In the genomic region with DNA sequence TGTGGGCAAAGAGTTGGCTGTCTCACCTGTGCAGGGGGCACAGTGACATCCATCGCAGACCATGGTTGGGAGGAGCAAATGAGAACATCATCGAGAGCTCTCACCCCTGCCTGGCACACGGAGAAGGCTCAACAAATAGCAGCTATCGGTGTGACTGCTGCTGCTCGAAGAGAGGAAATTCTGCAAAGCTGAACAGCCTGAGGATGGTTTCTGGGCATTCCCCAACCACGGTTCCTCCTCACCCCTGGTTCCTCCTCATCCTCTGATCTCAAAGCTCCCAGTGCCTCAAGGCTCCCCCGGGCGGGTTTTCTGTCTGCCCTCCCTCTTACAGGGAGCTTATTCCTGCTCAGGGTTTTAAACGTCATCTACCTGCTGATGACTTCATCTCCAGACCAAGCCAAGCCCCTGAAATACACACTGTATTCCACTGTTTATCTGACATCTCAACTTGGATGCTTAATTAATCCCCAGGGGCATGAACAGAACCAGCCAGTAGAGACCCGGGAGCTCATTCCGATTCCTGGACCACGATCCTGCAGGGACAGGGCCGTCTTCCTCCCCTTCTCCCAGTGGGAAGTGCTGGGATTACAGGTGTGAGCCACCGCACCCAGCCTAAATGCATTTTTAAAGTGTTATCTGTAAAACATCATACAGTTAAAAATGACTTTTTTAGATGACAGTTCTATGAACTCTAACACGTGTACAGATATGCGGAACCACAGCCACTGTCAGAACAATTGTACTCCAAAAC, we compare ENCODE assay signal across 17 cellular contexts. TPM values are rescaled to one million over a fixed set of nuclear protein-coding genes. Genes with fewer than 3 reads are reported as not detected.
DNase-seq lines count a peak whose midpoint lies in the region; ATAC-seq and TF ChIP-seq lines count a peak whose summit lies in the region.
"Had no signal": no experiment of that assay in that cellular context is flagged by ENCODE, and none has a peak within 500 bp of the region (broad histone marks: within the 10 kb centered on the region; RNA-seq: fewer than 3 reads in every experiment).

No MANE protein-coding gene starts in this region.

- peak; percentile 19 for DNase-seq in activated naive CD4-positive, alpha-beta T cell treated with anti-CD3 and anti-CD28 coated beads, Interleukin-2, amount 10 ng/mL, durations not matched to agents 7 days and 5 days
- DNase-seq in activated naive CD4-positive, alpha-beta T cell treated with anti-CD3 and anti-CD28 coated beads, Interleukin-2, amount 50 U/mL, for 16 hours, result no peak
- DNase-seq in activated naive CD8-positive, alpha-beta T cell treated with anti-CD3 and anti-CD28 coated beads, Interleukin-2, amount 50 U/mL, for 24 hours, result no peak
- DNase-seq in natural killer cell (no peak), DMS53 (lab: John Stamatoyannopoulos, UW) (no peak), H7 (no peak)
- DNase-seq: AML-193, brain microvascular endothelial cell, left cardiac atrium, mucosa of descending colon, NCI-H1105 treated with DMSO at 0.1 percent for 48 hours, SHP77 had no signal

- ATAC-seq in activated naive CD8-positive, alpha-beta T cell treated with anti-CD3 and anti-CD28 coated beads, Interleukin-2, amount 50 U/mL, for 24 hours, result peak; percentile 80
- ATAC-seq in natural killer cell (peak; percentile 36 to 69 (median 51)), GM18870 (IDR thresholded peaks at IDR 0.05; ENCODE audit: unreplicated experiment) (no peak)
- ATAC-seq: left cardiac atrium, mucosa of descending colon had no signal

- no peak overlapping the region for H3K4me3 Mint-ChIP-seq in activated naive CD4-positive, alpha-beta T cell treated with anti-CD3 and anti-CD28 coated beads, Interleukin-2, amount 10 ng/mL, durations not matched to agents 7 days and 5 days
- no peak overlapping the region for H3K4me3 Mint-ChIP-seq in activated naive CD8-positive, alpha-beta T cell treated with anti-CD3 and anti-CD28 coated beads, Interleukin-2, amount 50 U/mL, for 24 hours
- no peak overlapping the region for H3K4me3 Mint-ChIP-seq in natural killer cell
- H3K4me3 Mint-ChIP-seq: activated naive CD8-positive, alpha-beta T cell; dendritic cell treated with granulocyte-macrophage colony-stimulating factor and Interleukin-4, amounts not matched to agents 40 ng/mL and 50 ng/mL, for 4 days had no signal

- peaks cover 68% of the 10 kb centered on the region for H3K27me3 Mint-ChIP-seq in activated naive CD4-positive, alpha-beta T cell treated with anti-CD3 and anti-CD28 coated beads, Interleukin-2, amount 10 ng/mL, durations not matched to agents 7 days and 5 days
- peaks cover 22% of the 10 kb centered on the region for H3K27me3 Mint-ChIP-seq in activated naive CD8-positive, alpha-beta T cell treated with anti-CD3 and anti-CD28 coated beads, Interleukin-2, amount 50 U/mL, for 24 hours
- peaks cover 28 to 46% of the 10 kb centered on the region in 2 donors for H3K27me3 Mint-ChIP-seq in natural killer cell (ENCODE audit: low read depth in 2 of 2)

- no peak for TF ChIP-seq CTCF in OCI-LY3 (IDR thresholded peaks at IDR 0.05; ENCODE audit: low read depth, low read length)
- no peak for TF ChIP-seq CTCF in natural killer cell (IDR thresholded peaks at IDR 0.05)

- H3K36me3 ChIP-seq in OCI-LY3 (replicated peaks; ENCODE audit: low read depth, low read length) (no peaks in the 10 kb centered on the region), H7 (replicated peaks; ENCODE audit: control insufficient read depth, insufficient read depth, low read length) (no peaks in the 10 kb centered on the region)
- H3K36me3 ChIP-seq: brain microvascular endothelial cell, neutrophil had no signal

- no peaks in the 10 kb centered on the region for H3K27me3 ChIP-seq in OCI-LY3 (ENCODE audit: low read depth, low read length)
- no peaks in the 10 kb centered on the region for H3K27me3 ChIP-seq in H7 (ENCODE audit: control insufficient read depth, insufficient read depth, low read length)
- H3K27me3 ChIP-seq: brain microvascular endothelial cell had no signal

- CTCF ChIA-PET in activated naive CD4-positive, alpha-beta T cell treated with anti-CD3 and anti-CD28 coated beads, Interleukin-2, amount 10 ng/mL, durations not matched to agents 7 days and 5 days (lab: Charles Lee), result interaction anchor here (1.0 kb wide), 1 partner anchor 20 kb away, joined by 3 read pairs; a partner anchor contains a TSS

- no peaks in the 10 kb centered on the region for H3K79me2 ChIP-seq in OCI-LY3 (ENCODE audit: low read length)

- H3K4me1 ChIP-seq in OCI-LY3 (ENCODE audit: low read length), result peaks cover 10% of the 10 kb centered on the region

- no peaks in the 10 kb centered on the region for H3K9me3 Mint-ChIP-seq in activated naive CD4-positive, alpha-beta T cell treated with anti-CD3 and anti-CD28 coated beads, Interleukin-2, amount 10 ng/mL, durations not matched to agents 7 days and 5 days
- no peaks in the 10 kb centered on the region for H3K9me3 Mint-ChIP-seq in activated naive CD8-positive, alpha-beta T cell treated with anti-CD3 and anti-CD28 coated beads, Interleukin-2, amount 50 U/mL, for 24 hours
- H3K9me3 Mint-ChIP-seq in natural killer cell, result no peaks in the 10 kb centered on the region
- H3K9me3 Mint-ChIP-seq: dendritic cell treated with granulocyte-macrophage colony-stimulating factor and Interleukin-4, amounts not matched to agents 40 ng/mL and 50 ng/mL, for 4 days had no signal

- H3K9me3 ChIP-seq in OCI-LY3 (ENCODE audit: insufficient read depth, low read length), result no peaks in the 10 kb centered on the region
- H3K9me3 ChIP-seq: mucosa of descending colon, neutrophil had no signal

- no peaks in the 10 kb centered on the region for H4K20me1 ChIP-seq in OCI-LY3 (ENCODE audit: insufficient read depth, low read length)

- no peak overlapping the region for H3K27ac ChIP-seq in OCI-LY3 (ENCODE audit: low read length)
- H3K27ac ChIP-seq: brain microvascular endothelial cell, neutrophil had no signal

- intact Hi-C loops in natural killer cell (cut with micrococcal nuclease), result no loop called here

- H3K9ac ChIP-seq in OCI-LY3 (ENCODE audit: low read length), result no peak overlapping the region

- H3K27ac Mint-ChIP-seq in activated naive CD4-positive, alpha-beta T cell treated with anti-CD3 and anti-CD28 coated beads, Interleukin-2, amount 10 ng/mL, durations not matched to agents 7 days and 5 days, result no peak overlapping the region
- H3K27ac Mint-ChIP-seq in activated naive CD8-positive, alpha-beta T cell treated with anti-CD3 and anti-CD28 coated beads, Interleukin-2, amount 50 U/mL, for 24 hours, result no peak overlapping the region
- no peak overlapping the region for H3K27ac Mint-ChIP-seq in natural killer cell
- H3K27ac Mint-ChIP-seq: activated naive CD8-positive, alpha-beta T cell; dendritic cell treated with granulocyte-macrophage colony-stimulating factor and Interleukin-4, amounts not matched to agents 40 ng/mL and 50 ng/mL, for 4 days had no signal

- H2AFZ ChIP-seq in OCI-LY3 (ENCODE audit: low read depth, low read length), result peak overlapping the region; percentile 44; the same call in 1 of the 2 replicates

- H3K4me1 Mint-ChIP-seq in activated naive CD4-positive, alpha-beta T cell treated with anti-CD3 and anti-CD28 coated beads, Interleukin-2, amount 10 ng/mL, durations not matched to agents 7 days and 5 days, result peaks cover 6% of the 10 kb centered on the region
- H3K4me1 Mint-ChIP-seq in activated naive CD8-positive, alpha-beta T cell treated with anti-CD3 and anti-CD28 coated beads, Interleukin-2, amount 50 U/mL, for 24 hours, result peaks cover 17% of the 10 kb centered on the region
- H3K4me1 Mint-ChIP-seq in natural killer cell, result no peaks in the 10 kb centered on the region

- H3K4me3 ChIP-seq in OCI-LY3 (ENCODE audit: low read length) (no peak overlapping the region), H7 (ENCODE audit: insufficient read depth, low read depth, low read length) (no peak overlapping the region)
- H3K4me3 ChIP-seq: mucosa of descending colon had no signal

- H3K36me3 Mint-ChIP-seq in activated naive CD4-positive, alpha-beta T cell treated with anti-CD3 and anti-CD28 coated beads, Interleukin-2, amount 10 ng/mL, durations not matched to agents 7 days and 5 days, result no peaks in the 10 kb centered on the region
- H3K36me3 Mint-ChIP-seq in activated naive CD8-positive, alpha-beta T cell treated with anti-CD3 and anti-CD28 coated beads, Interleukin-2, amount 50 U/mL, for 24 hours (ENCODE audit: low read depth), result no peaks in the 10 kb centered on the region
- H3K36me3 Mint-ChIP-seq in natural killer cell, result no peaks in the 10 kb centered on the region
- H3K36me3 Mint-ChIP-seq: activated naive CD8-positive, alpha-beta T cell had no signal

- H3K4me2 ChIP-seq in OCI-LY3 (ENCODE audit: low read length), result peak overlapping the region; percentile 54

RNA-seq across cellular contexts. Expression of a gene that starts 19.5 kb away (rescaled TPM):
- total RNA-seq in natural killer cell, result 10 to 100 TPM; 22.5 to 35.6 (median 34.7) TPM
- total RNA-seq in H7 (2014; rRNA removed; shearing (Covaris generic)), result 12.7 and 25.1 TPM in 2 replicates

RNA-seq across cellular contexts. Expression of a gene that starts 37.0 kb away (rescaled TPM):
- 10 to 100 TPM; 60.4 to 71.7 (median 66.1) TPM for total RNA-seq in natural killer cell
- total RNA-seq in H7 (2014; rRNA removed; shearing (Covaris generic)), result 32.0 and 34.4 TPM in 2 replicates
